Comparison of ENCODE assay signal across 15 cellular contexts in the genomic region with DNA sequence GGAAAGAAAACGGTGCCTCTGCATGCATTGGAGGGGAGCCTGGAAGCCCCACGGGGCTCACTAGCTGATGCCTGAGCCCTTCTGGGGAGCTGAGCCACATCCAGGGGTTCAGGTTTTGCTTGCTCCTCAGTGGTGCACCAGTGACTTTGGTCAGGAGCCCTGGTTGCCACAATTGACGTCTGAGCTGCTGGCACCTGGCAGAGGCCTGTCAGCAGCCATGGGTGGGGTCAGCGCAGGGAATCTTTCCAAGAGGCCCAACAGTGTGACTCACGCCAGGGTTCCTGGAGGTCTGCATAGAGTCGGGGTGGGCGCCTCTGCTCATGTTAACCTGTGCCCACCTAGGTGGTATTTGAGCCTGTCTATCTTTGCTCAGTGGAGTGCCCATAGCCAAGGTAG.
A peak's percentile ranks its signal among the peaks of the same experiment; 100 is the strongest.
DNase-seq lines count a peak whose midpoint lies in the region; ATAC-seq and TF ChIP-seq lines count a peak whose summit lies in the region.
"Had no signal": no experiment of that assay in that cellular context is flagged by ENCODE, and none has a peak within 500 bp of the region (broad histone marks: within the 10 kb centered on the region; RNA-seq: fewer than 3 reads in every experiment).

No MANE protein-coding gene starts in this region.

- peaks cover 93% of the 10 kb centered on the region for H3K36me3 ChIP-seq in BLaER1
- peaks cover 54% of the 10 kb centered on the region for H3K36me3 ChIP-seq in osteoblast (ENCODE audit: insufficient read depth, low read length)

- H3K36me3 Mint-ChIP-seq in activated naive CD4-positive, alpha-beta T cell treated with anti-CD3 and anti-CD28 coated beads, Interleukin-2, amount 50 U/mL, for 72 hours = no peaks in the 10 kb centered on the region
- H3K36me3 Mint-ChIP-seq: CD14-positive monocyte had no signal

- peak overlapping the region; percentile 9 to 42 for H3K27ac Mint-ChIP-seq in activated naive CD4-positive, alpha-beta T cell treated with anti-CD3 and anti-CD28 coated beads, Interleukin-2, amount 50 U/mL, for 72 hours
- H3K27ac Mint-ChIP-seq: CD14-positive monocyte had no signal

- peak; percentile 41 for TF ChIP-seq POLR2A in erythroblast (IDR thresholded peaks at IDR 0.05; ENCODE audit: low read length)

- no peak overlapping the region for H3K4me3 ChIP-seq in BLaER1
- no peak overlapping the region for H3K4me3 ChIP-seq in osteoblast (ENCODE audit: insufficient read depth, low read length)
- H3K4me3 ChIP-seq: Peyer's patch had no signal

- peaks cover 55% of the 10 kb centered on the region for H3K79me2 ChIP-seq in osteoblast (ENCODE audit: insufficient read depth, low read length)

- TF ChIP-seq CTCF in osteoblast (IDR thresholded peaks at IDR 0.05; ENCODE audit: extremely low read depth, low read depth, low read length) = no peak
- TF ChIP-seq CTCF in GM20000 (IDR thresholded peaks at IDR 0.05; ENCODE audit: extremely low read depth, missing control alignments) = no peak

- no peak for ATAC-seq in activated naive CD4-positive, alpha-beta T cell treated with anti-CD3 and anti-CD28 coated beads, Interleukin-2, amount 50 U/mL, for 72 hours

- H3K27ac ChIP-seq in BLaER1 (peak overlapping the region; percentile 55), osteoblast (ENCODE audit: low read depth, low read length) (no peak overlapping the region)
- H3K27ac ChIP-seq: Peyer's patch had no signal

- no peaks in the 10 kb centered on the region for H3K9me3 ChIP-seq in BLaER1
- H3K9me3 ChIP-seq in osteoblast (ENCODE audit: low read depth, low read length) = no peaks in the 10 kb centered on the region
- H3K9me3 ChIP-seq: Peyer's patch had no signal

- peaks cover 43% of the 10 kb centered on the region for H3K4me1 ChIP-seq in BLaER1
- H3K4me1 ChIP-seq in osteoblast (ENCODE audit: insufficient read depth, low read length) = peaks cover 20% of the 10 kb centered on the region

- H3K27me3 ChIP-seq in BLaER1 (no peaks in the 10 kb centered on the region), osteoblast (ENCODE audit: insufficient read depth, low read length) (no peaks in the 10 kb centered on the region)
- H3K27me3 ChIP-seq: Peyer's patch had no signal

- no peak overlapping the region for H2AFZ ChIP-seq in osteoblast (ENCODE audit: low read length)

- no peaks in the 10 kb centered on the region for H3K9me3 Mint-ChIP-seq in activated naive CD4-positive, alpha-beta T cell treated with anti-CD3 and anti-CD28 coated beads, Interleukin-2, amount 50 U/mL, for 72 hours
- H3K9me3 Mint-ChIP-seq: CD14-positive monocyte had no signal

- H3K4me2 ChIP-seq in BLaER1 (peak overlapping the region; percentile 44), osteoblast (ENCODE audit: insufficient read depth, low read length) (no peak overlapping the region)

- DNase-seq in activated naive CD4-positive, alpha-beta T cell treated with anti-CD3 and anti-CD28 coated beads, Interleukin-2, amount 50 U/mL, for 72 hours (ENCODE audit: low spot score in 2 of 2) = no peak
- DNase-seq in activated naive CD4-positive, alpha-beta T cell treated with anti-CD3 and anti-CD28 coated beads, Interleukin-2, amount 50 U/mL, for 16 hours = no peak
- DNase-seq in erythroblast (lab: John Stamatoyannopoulos, UW) (no peak), osteoblast (ENCODE audit: insufficient read length, low spot score, missing footprints) (peak; percentile 55), GM20000 (ENCODE audit: low spot score) (no peak), NCI-H1092 (lab: John Stamatoyannopoulos, UW) (no peak), NCI-H187 treated with DMSO at 0.1 percent for 48 hours (lab: John Stamatoyannopoulos, UW) (no peak)
- DNase-seq: COR-L47, KG1, NCI-H146, NCI-H510A treated with DMSO at 0.1 percent for 48 hours, Peyer's patch, SHP77 treated with DMSO at 0.1 percent for 48 hours had no signal

- peaks cover 100% of the 10 kb centered on the region for H4K20me1 ChIP-seq in BLaER1
- peaks cover 29% of the 10 kb centered on the region for H4K20me1 ChIP-seq in osteoblast (ENCODE audit: insufficient read depth, low read length)

- no peak overlapping the region for H3K9ac ChIP-seq in BLaER1
